In the genomic region with DNA sequence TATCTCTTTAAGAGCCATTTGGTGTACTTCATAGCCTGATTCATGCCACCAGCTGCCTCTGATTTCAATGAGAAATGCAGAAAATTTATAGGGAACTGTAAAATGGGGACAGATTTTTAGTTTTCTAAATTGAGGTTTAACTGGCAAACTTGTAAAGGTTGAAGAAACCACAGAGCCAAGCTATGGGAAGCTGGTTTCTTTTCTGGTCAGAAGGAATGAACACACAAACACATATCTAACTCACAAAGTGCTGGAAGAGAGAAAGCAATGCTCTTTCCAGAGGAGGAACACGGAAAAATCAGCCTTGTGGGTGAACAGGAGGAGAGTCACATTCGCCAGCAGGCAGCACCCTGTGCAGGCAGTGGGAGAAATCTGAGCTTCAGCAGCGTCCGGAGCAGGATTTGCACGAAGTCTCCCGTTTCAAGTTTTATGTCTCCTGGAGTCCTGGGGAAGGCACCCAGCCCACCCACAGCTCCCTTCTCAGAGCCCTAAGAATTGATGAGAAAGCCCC, we compare ENCODE assay signal across 8 cellular contexts. TPM values are rescaled to one million over a fixed set of nuclear protein-coding genes. Genes with fewer than 3 reads are reported as not detected.
DNase-seq lines count a peak whose midpoint lies in the region; ATAC-seq, FAIRE-seq and TF ChIP-seq lines count a peak whose summit lies in the region.

No MANE protein-coding gene starts in this region.

- H3K9me3 ChIP-seq in kidney (ENCODE audit: control insufficient read depth in 1 of 2, low read length in 2 of 2) (no peaks in the 10 kb centered on the region), skeletal muscle satellite cell (replicated peaks; ENCODE audit: low read length) (no peaks in the 10 kb centered on the region)

- intact Hi-C loops in kidney (cut with DNase I), result no loop called here

- H3K36me3 ChIP-seq in kidney (ENCODE audit: control insufficient read depth in 1 of 2, insufficient read depth in 2 of 2, low read length in 2 of 2) (no peaks in the 10 kb centered on the region), skeletal muscle satellite cell (ENCODE audit: insufficient read depth, low read length) (no peaks in the 10 kb centered on the region)

- TF ChIP-seq POLR2A in GM18505 (IDR thresholded peaks at IDR 0.05; ENCODE audit: borderline replicate concordance, extremely low read depth, insufficient read depth, insufficient read length), result no peak

- H3K4me1 ChIP-seq in kidney (ENCODE audit: control insufficient read depth in 1 of 2, insufficient read depth in 1 of 2, low read depth in 1 of 2, low read length in 2 of 2) (peaks cover 5 to 7% of the 10 kb centered on the region in 2 donors), skeletal muscle satellite cell (ENCODE audit: control insufficient read depth, insufficient read depth, low read length) (peaks cover 14% of the 10 kb centered on the region)

- peak overlapping the region; percentile 60 for H3K4me2 ChIP-seq in skeletal muscle satellite cell (ENCODE audit: low read length)

- DNase-seq in HCEC 1CT (peak; percentile 53), kidney (no peak), amniotic stem cell (lab: John Stamatoyannopoulos, UW) (no peak), G401 (ENCODE audit: low spot score) (no peak)
- no peak for DNase-seq in activated T-cell treated with anti-CD3 and anti-CD28 coated beads, Interleukin-2, amount 50 U/mL, for 4 hours

- no peaks in the 10 kb centered on the region for H3K36me3 Mint-ChIP-seq in activated T-cell treated with anti-CD3 and anti-CD28 coated beads, Interleukin-2, amount 50 U/mL, for 4 hours (ENCODE audit: insufficient read depth)

- H3K9ac ChIP-seq in kidney (ENCODE audit: low read length in 2 of 2) (peak overlapping the region in 1 of 2 donors; percentile 35), skeletal muscle satellite cell (ENCODE audit: low read depth, low read length) (peak overlapping the region; percentile 11)

- peaks cover 24% of the 10 kb centered on the region for H3K27me3 Mint-ChIP-seq in activated T-cell treated with anti-CD3 and anti-CD28 coated beads, Interleukin-2, amount 50 U/mL, for 4 hours (ENCODE audit: low read depth)

- peak overlapping the region; percentile 40 to 60 for H3K4me3 ChIP-seq in kidney (ENCODE audit: low read length in 2 of 2)
- H3K4me3 ChIP-seq in skeletal muscle satellite cell (ENCODE audit: low read length), result peak overlapping the region; percentile 5

- H3K27ac ChIP-seq in cingulate gyrus (ENCODE audit: low read depth, low read length) (peak overlapping the region; percentile 73), kidney (ENCODE audit: low read depth in 2 of 2, low read length in 2 of 2) (peak overlapping the region in 1 of 2 donors; percentile 4)

- ATAC-seq in GM18505 (IDR thresholded peaks at IDR 0.05; ENCODE audit: unreplicated experiment), result no peak
- no peak for ATAC-seq in activated T-cell treated with anti-CD3 and anti-CD28 coated beads, Interleukin-2, amount 50 U/mL, for 4 hours

- H3K4me3 Mint-ChIP-seq in activated T-cell treated with anti-CD3 and anti-CD28 coated beads, Interleukin-2, amount 50 U/mL, for 4 hours, result no peak overlapping the region

- no peaks in the 10 kb centered on the region for H3K9me3 Mint-ChIP-seq in activated T-cell treated with anti-CD3 and anti-CD28 coated beads, Interleukin-2, amount 50 U/mL, for 4 hours

- no peaks in the 10 kb centered on the region for H3K27me3 ChIP-seq in skeletal muscle satellite cell (ENCODE audit: control insufficient read depth, insufficient read depth, low read length)

- TF ChIP-seq CTCF in kidney (IDR thresholded peaks at IDR 0.05; ENCODE audit: borderline replicate concordance, extremely low read depth, insufficient read depth), result no peak

- H3K4me1 Mint-ChIP-seq in activated T-cell treated with anti-CD3 and anti-CD28 coated beads, Interleukin-2, amount 50 U/mL, for 4 hours (ENCODE audit: low read depth), result no peaks in the 10 kb centered on the region

- FAIRE-seq in kidney (lab: Jason Lieb, UNC), result no peak

- in situ Hi-C loops in G401 (cut with HindIII; ENCODE audit: low sequenced_read_pairs), result no loop called here

RNA-seq across cellular contexts. Expression of a gene that starts 0.5 kb away (rescaled TPM):
- total RNA-seq in kidney, result 4.8 TPM
- polyA plus RNA-seq in kidney (ENCODE audit: insufficient read depth, low read depth, low replicate concordance), result 2.8 TPM
- total RNA-seq in skeletal muscle satellite cell (2012; rRNA removed), result 0.76 and 5.2 TPM in 2 replicates
- total RNA-seq in G401 (2014; rRNA removed; shearing (Covaris generic)), result not detected in 2 replicates
- total RNA-seq in activated T-cell treated with anti-CD3 and anti-CD28 coated beads, Interleukin-2, amount 50 U/mL, for 4 hours, result under 1 TPM in 2 of 3 donors, not detected in 1; 0.13 to 0.35 TPM
